In genomic region chr22:37999236-37999635, GRCh38 we compare ENCODE assay signal across 1 cellular context.
A peak's percentile ranks its signal among the peaks of the same experiment; 100 is the strongest.
TF ChIP-seq lines count a peak whose summit lies in the region.

No MANE protein-coding gene starts in this region.

TF ChIP-seq in K562, 482 proteins besides CTCF, POLR2A, EP300 and RAD21:
- TF ChIP-seq NFIC (IDR thresholded peaks at IDR 0.05) = peak; percentile 35
- no peak for TF ChIP-seq CSDE1 (IDR thresholded peaks at IDR 0.05)
- TF ChIP-seq, protein P1, sequence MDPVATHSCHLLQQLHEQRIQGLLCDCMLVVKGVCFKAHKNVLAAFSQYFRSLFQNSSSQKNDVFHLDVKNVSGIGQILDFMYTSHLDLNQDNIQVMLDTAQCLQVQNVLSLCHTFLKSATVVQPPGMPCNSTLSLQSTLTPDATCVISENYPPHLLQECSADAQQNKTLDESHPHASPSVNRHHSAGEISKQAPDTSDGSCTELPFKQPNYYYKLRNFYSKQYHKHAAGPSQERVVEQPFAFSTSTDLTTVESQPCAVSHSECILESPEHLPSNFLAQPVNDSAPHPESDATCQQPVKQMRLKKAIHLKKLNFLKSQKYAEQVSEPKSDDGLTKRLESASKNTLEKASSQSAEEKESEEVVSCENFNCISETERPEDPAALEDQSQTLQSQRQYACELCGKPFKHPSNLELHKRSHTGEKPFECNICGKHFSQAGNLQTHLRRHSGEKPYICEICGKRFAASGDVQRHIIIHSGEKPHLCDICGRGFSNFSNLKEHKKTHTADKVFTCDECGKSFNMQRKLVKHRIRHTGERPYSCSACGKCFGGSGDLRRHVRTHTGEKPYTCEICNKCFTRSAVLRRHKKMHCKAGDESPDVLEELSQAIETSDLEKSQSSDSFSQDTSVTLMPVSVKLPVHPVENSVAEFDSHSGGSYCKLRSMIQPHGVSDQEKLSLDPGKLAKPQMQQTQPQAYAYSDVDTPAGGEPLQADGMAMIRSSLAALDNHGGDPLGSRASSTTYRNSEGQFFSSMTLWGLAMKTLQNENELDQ (CRISPR knock-in tag; IDR thresholded peaks at IDR 0.05; ENCODE audit: borderline replicate concordance) = no peak
TF ChIP-seq in K562: peak in this region for 1.
